15 cellular contexts compared by ENCODE assay signal in the genomic region with DNA sequence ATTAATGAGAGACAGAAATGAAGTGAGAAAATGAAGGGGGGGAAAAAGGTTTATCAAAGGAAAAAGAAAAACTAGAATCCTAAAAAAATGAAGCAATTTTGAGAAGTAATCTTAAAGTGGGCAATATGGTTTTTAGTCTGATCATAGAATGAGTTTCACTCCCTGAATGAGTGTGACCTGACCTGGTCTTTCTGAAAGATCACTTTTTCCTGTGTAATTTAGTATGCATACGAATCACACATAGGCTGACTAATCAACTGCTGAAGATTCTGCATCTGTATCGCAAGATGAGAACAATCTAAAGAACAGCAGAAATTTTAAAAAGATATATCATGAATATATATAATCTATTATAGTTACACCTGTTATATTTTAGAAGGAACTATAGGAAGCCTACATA. TPM values are rescaled to one million over a fixed set of nuclear protein-coding genes. Genes with fewer than 3 reads are reported as not detected.
DNase-seq lines count a peak whose midpoint lies in the region; ATAC-seq, FAIRE-seq and TF ChIP-seq lines count a peak whose summit lies in the region.
"Had no signal": no experiment of that assay in that cellular context is flagged by ENCODE, and none has a peak within 500 bp of the region (broad histone marks: within the 10 kb centered on the region; RNA-seq: fewer than 3 reads in every experiment).

No MANE protein-coding gene starts in this region.

- no peaks in the 10 kb centered on the region for H3K9me3 Mint-ChIP-seq in effector memory CD8-positive, alpha-beta T cell
- peaks cover 15% of the 10 kb centered on the region for H3K9me3 Mint-ChIP-seq in activated CD4-positive, alpha-beta T cell treated with anti-CD3 and anti-CD28 coated beads, Interleukin-2, amount 10 ng/mL, durations not matched to agents 7 days and 5 days

- no peak for DNase-seq in effector memory CD8-positive, alpha-beta T cell
- DNase-seq in ureter (ENCODE audit: low spot score) (no peak), HPDE6-E6E7 (ENCODE audit: extremely low spot score) (no peak), pancreas (no peak)
- DNase-seq in activated CD4-positive, alpha-beta T cell treated with anti-CD3 and anti-CD28 coated beads, Interleukin-2, amount 10 ng/mL, durations not matched to agents 7 days and 5 days = no peak
- DNase-seq: activated effector memory CD4-positive, alpha-beta T cell treated with anti-CD3 and anti-CD28 coated beads, Interleukin-2, amount 50 U/mL, for 16 hours; CD4-positive, alpha-beta memory T cell; colonic mucosa; GOT3; NK-92 treated with Interleukin-12 subunit alpha and Interleukin-12 subunit beta, amount 100 ng/mL, for 24 hours had no signal

- H3K4me3 Mint-ChIP-seq in effector memory CD8-positive, alpha-beta T cell = no peak overlapping the region
- no peak overlapping the region for H3K4me3 Mint-ChIP-seq in activated CD4-positive, alpha-beta T cell treated with anti-CD3 and anti-CD28 coated beads, Interleukin-2, amount 10 ng/mL, durations not matched to agents 7 days and 5 days
- H3K4me3 Mint-ChIP-seq: CD4-positive, alpha-beta memory T cell had no signal

- no peaks in the 10 kb centered on the region for H3K36me3 ChIP-seq in pancreas
- H3K36me3 ChIP-seq: colonic mucosa, gastroesophageal sphincter, neutrophil had no signal

- peak; percentile 67 for ATAC-seq in GM18861 (IDR thresholded peaks at IDR 0.05; ENCODE audit: unreplicated experiment)
- peak; percentile 61 for ATAC-seq in GM21515 (IDR thresholded peaks at IDR 0.05; ENCODE audit: unreplicated experiment)
- ATAC-seq in HG03175 (IDR thresholded peaks at IDR 0.05; ENCODE audit: unreplicated experiment) = peak; percentile 56
- ATAC-seq in effector memory CD8-positive, alpha-beta T cell (replicated peaks) = no peak
- no peak for ATAC-seq in pancreas
- ATAC-seq: gastroesophageal sphincter had no signal

- POLR2A ChIA-PET in activated CD4-positive, alpha-beta T cell treated with anti-CD3 and anti-CD28 coated beads, Interleukin-2, amount 10 ng/mL, durations not matched to agents 7 days and 5 days (lab: Charles Lee) = no interaction called here

- H3K27ac ChIP-seq in pancreas = no peak overlapping the region
- H3K27ac ChIP-seq: colonic mucosa, gastroesophageal sphincter, neutrophil had no signal

- H3K4me3 ChIP-seq in pancreas = no peak overlapping the region
- H3K4me3 ChIP-seq: colonic mucosa, gastroesophageal sphincter had no signal

- peaks cover 0 to under 1% (median 0%) of the 10 kb centered on the region in 3 donors for H3K4me1 ChIP-seq in pancreas
- H3K4me1 ChIP-seq: colonic mucosa had no signal

- 94 to 100% methylated on average over 2 of the region's 2 CpGs for WGBS in pancreas, 2 donors

- CTCF ChIA-PET in activated CD4-positive, alpha-beta T cell treated with anti-CD3 and anti-CD28 coated beads, Interleukin-2, amount 10 ng/mL, durations not matched to agents 7 days and 5 days (lab: Charles Lee) = interaction anchor here (0.6 to 7.0 kb wide), 3 partner anchors 11 to 266 kb away, joined by 3 to 59 read pairs (median 4); partner anchors contain the start of gene GNPTAB

- intact Hi-C loops in pancreas (cut with DNase I) = no loop called here

- H3K27ac Mint-ChIP-seq in effector memory CD8-positive, alpha-beta T cell = peak overlapping the region; percentile 15 to 60
- no peak overlapping the region for H3K27ac Mint-ChIP-seq in activated CD4-positive, alpha-beta T cell treated with anti-CD3 and anti-CD28 coated beads, Interleukin-2, amount 10 ng/mL, durations not matched to agents 7 days and 5 days

- peaks cover 48 to 66% of the 10 kb centered on the region in 2 donors for H3K4me1 Mint-ChIP-seq in effector memory CD8-positive, alpha-beta T cell (ENCODE audit: low read depth in 2 of 2)
- peaks cover 50% of the 10 kb centered on the region for H3K4me1 Mint-ChIP-seq in activated CD4-positive, alpha-beta T cell treated with anti-CD3 and anti-CD28 coated beads, Interleukin-2, amount 10 ng/mL, durations not matched to agents 7 days and 5 days

- no peaks in the 10 kb centered on the region for H3K27me3 ChIP-seq in pancreas
- H3K27me3 ChIP-seq: colonic mucosa, gastroesophageal sphincter, neutrophil had no signal

- no peak for TF ChIP-seq CTCF in pancreas (IDR thresholded peaks at IDR 0.05)

- peaks cover 8% of the 10 kb centered on the region for H3K36me3 Mint-ChIP-seq in effector memory CD8-positive, alpha-beta T cell (ENCODE audit: insufficient read depth)
- H3K36me3 Mint-ChIP-seq in activated CD4-positive, alpha-beta T cell treated with anti-CD3 and anti-CD28 coated beads, Interleukin-2, amount 10 ng/mL, durations not matched to agents 7 days and 5 days (ENCODE audit: low read depth) = peaks cover 50% of the 10 kb centered on the region

- no peaks in the 10 kb centered on the region for H3K27me3 Mint-ChIP-seq in effector memory CD8-positive, alpha-beta T cell
- H3K27me3 Mint-ChIP-seq in activated CD4-positive, alpha-beta T cell treated with anti-CD3 and anti-CD28 coated beads, Interleukin-2, amount 10 ng/mL, durations not matched to agents 7 days and 5 days = no peaks in the 10 kb centered on the region
- H3K27me3 Mint-ChIP-seq: CD4-positive, alpha-beta memory T cell had no signal

- no peak for FAIRE-seq in pancreas (lab: Jason Lieb, UNC)

- H3K9me3 ChIP-seq in pancreas = no peaks in the 10 kb centered on the region
- H3K9me3 ChIP-seq: colonic mucosa, gastroesophageal sphincter, neutrophil had no signal

RNA-seq across cellular contexts. Expression of gene GNPTAB, which starts 11.3 kb away (rescaled TPM):
- total RNA-seq in ureter = 57.0 TPM
- total RNA-seq in pancreas = 10 to 100 TPM; 10.7 to 27.7 (median 14.8) TPM
- polyA plus RNA-seq in pancreas = 1 to 10 TPM; 5.4 to 6.3 TPM
- 10 to 100 TPM; 57.4 to 68.7 TPM for total RNA-seq in activated CD4-positive, alpha-beta T cell treated with anti-CD3 and anti-CD28 coated beads, Interleukin-2, amount 10 ng/mL, durations not matched to agents 7 days and 5 days

RNA-seq across cellular contexts. Expression of gene DRAM1, which starts 57.9 kb away (rescaled TPM):
- total RNA-seq in ureter (16.4 TPM), pancreas (10 to 100 TPM in 2 of 6 donors, 1 to 10 TPM in 4; 3.1 to 15.0 (median 5.6) TPM)
- polyA plus RNA-seq in pancreas = 1 to 10 TPM; 3.5 to 7.4 TPM
- total RNA-seq in activated CD4-positive, alpha-beta T cell treated with anti-CD3 and anti-CD28 coated beads, Interleukin-2, amount 10 ng/mL, durations not matched to agents 7 days and 5 days = 1 to 10 TPM; 1.4 to 2.5 TPM

Comparison
In these comparisons a context has a peak if more than half of its experiments do, and no peak if none do; other contexts are left out.
1. ATAC-seq: peak in GM18861 (single experiment), GM21515 (single experiment) and HG03175 (single experiment); none in effector memory CD8-positive, alpha-beta T cell (single experiment) and pancreas (0 of 4).